In genomic region chr9:34254141-34254913, GRCh38 we compare ENCODE assay signal across 11 cellular contexts.
A peak's percentile ranks its signal among the peaks of the same experiment; 100 is the strongest.
DNase-seq lines count a peak whose midpoint lies in the region; ATAC-seq and TF ChIP-seq lines count a peak whose summit lies in the region.
"Had no signal": no experiment of that assay in that cellular context is flagged by ENCODE, and none has a peak within 500 bp of the region (broad histone marks: within the 10 kb centered on the region; RNA-seq: fewer than 3 reads in every experiment).

No MANE protein-coding gene starts in this region.

- POLR2A ChIA-PET in activated CD4-positive, alpha-beta T cell treated with anti-CD3 and anti-CD28 coated beads, Interleukin-2, amount 10 ng/mL, durations not matched to agents 7 days and 5 days (lab: Charles Lee), result no interaction called here

- intact Hi-C loops in upper lobe of right lung (cut with DNase I), result no loop called here

- H3K27ac Mint-ChIP-seq in activated CD4-positive, alpha-beta T cell treated with anti-CD3 and anti-CD28 coated beads, Interleukin-2, amount 10 ng/mL, durations not matched to agents 7 days and 5 days, result peak overlapping the region; percentile 10
- peak overlapping the region in 4 of 5 experiments; percentile 42 to 95 (median 88) for H3K27ac Mint-ChIP-seq in brain
- H3K27ac Mint-ChIP-seq: B cell had no signal

- no peak overlapping the region for H3K27ac ChIP-seq in upper lobe of right lung

- H3K4me3 Mint-ChIP-seq in activated CD4-positive, alpha-beta T cell treated with anti-CD3 and anti-CD28 coated beads, Interleukin-2, amount 10 ng/mL, durations not matched to agents 7 days and 5 days, result no peak overlapping the region
- H3K4me3 Mint-ChIP-seq in brain, result no peak overlapping the region
- H3K4me3 Mint-ChIP-seq: B cell, IgD-negative memory B cell had no signal

- H3K36me3 Mint-ChIP-seq in activated CD4-positive, alpha-beta T cell treated with anti-CD3 and anti-CD28 coated beads, Interleukin-2, amount 10 ng/mL, durations not matched to agents 7 days and 5 days (ENCODE audit: low read depth), result peaks cover 31% of the 10 kb centered on the region
- H3K36me3 Mint-ChIP-seq in brain, result peaks cover 18% of the 10 kb centered on the region

- no peaks in the 10 kb centered on the region for H3K4me1 ChIP-seq in upper lobe of right lung

- H3K4me3 ChIP-seq in kidney epithelial cell (ENCODE audit: low read depth, low read length) (no peak overlapping the region), upper lobe of right lung (no peak overlapping the region)
- H3K4me3 ChIP-seq: body of pancreas had no signal

- no peaks in the 10 kb centered on the region for H3K9me3 Mint-ChIP-seq in activated CD4-positive, alpha-beta T cell treated with anti-CD3 and anti-CD28 coated beads, Interleukin-2, amount 10 ng/mL, durations not matched to agents 7 days and 5 days
- no peaks in the 10 kb centered on the region for H3K9me3 Mint-ChIP-seq in brain
- H3K9me3 Mint-ChIP-seq: IgD-negative memory B cell had no signal

- H3K36me3 ChIP-seq in kidney epithelial cell (ENCODE audit: control insufficient read depth, insufficient read depth, low read length) (peaks cover 9% of the 10 kb centered on the region), upper lobe of right lung (peaks cover 35% of the 10 kb centered on the region)

- TF ChIP-seq CTCF in brain (conservative IDR thresholded peaks at IDR 0.05) (no peak), kidney epithelial cell (IDR thresholded peaks at IDR 0.05; ENCODE audit: insufficient read depth, low read length, poor library complexity, severe bottlenecking) (no peak), upper lobe of right lung (IDR thresholded peaks at IDR 0.05) (no peak)

- CTCF ChIA-PET in activated CD4-positive, alpha-beta T cell treated with anti-CD3 and anti-CD28 coated beads, Interleukin-2, amount 10 ng/mL, durations not matched to agents 7 days and 5 days (lab: Charles Lee), result interaction anchor here (0.9 to 1.7 kb wide), 4 partner anchors 9 to 46 kb away, joined by 3 to 6 read pairs (median 3); no protein-coding TSS in a partner anchor

- no peaks in the 10 kb centered on the region for H3K9me3 ChIP-seq in upper lobe of right lung
- H3K9me3 ChIP-seq: body of pancreas had no signal

- H3K4me1 Mint-ChIP-seq in activated CD4-positive, alpha-beta T cell treated with anti-CD3 and anti-CD28 coated beads, Interleukin-2, amount 10 ng/mL, durations not matched to agents 7 days and 5 days, result peaks cover 17% of the 10 kb centered on the region
- peaks cover 23% of the 10 kb centered on the region for H3K4me1 Mint-ChIP-seq in brain

- ATAC-seq in upper lobe of right lung, result peak; percentile 8

- no peaks in the 10 kb centered on the region for H3K27me3 ChIP-seq in kidney epithelial cell (ENCODE audit: control insufficient read depth, insufficient read depth, low read length)
- no peaks in the 10 kb centered on the region for H3K27me3 ChIP-seq in upper lobe of right lung
- H3K27me3 ChIP-seq: body of pancreas had no signal

- no peak for DNase-seq in activated CD4-positive, alpha-beta T cell treated with anti-CD3 and anti-CD28 coated beads, Interleukin-2, amount 10 ng/mL, durations not matched to agents 7 days and 5 days
- DNase-seq in activated CD4-positive, alpha-beta T cell treated with anti-CD3 and anti-CD28 coated beads for 48 hours, result no peak
- DNase-seq in kidney epithelial cell (ENCODE audit: low read depth) (peak; percentile 51), upper lobe of right lung (no peak), GDM1 (lab: John Stamatoyannopoulos, UW) (no peak), NCI-H345 treated with DMSO at 0.1 percent for 48 hours (lab: John Stamatoyannopoulos, UW; ENCODE audit: unreplicated experiment) (no peak), GOT3 (lab: John Stamatoyannopoulos, UW) (no peak)

- H3K27me3 Mint-ChIP-seq in activated CD4-positive, alpha-beta T cell treated with anti-CD3 and anti-CD28 coated beads, Interleukin-2, amount 10 ng/mL, durations not matched to agents 7 days and 5 days, result no peaks in the 10 kb centered on the region
- H3K27me3 Mint-ChIP-seq in brain, result no peaks in the 10 kb centered on the region
- H3K27me3 Mint-ChIP-seq: B cell, IgD-negative memory B cell had no signal
